9 cellular contexts compared by ENCODE assay signal in genomic region chr1:68384321-68384813, GRCh38.
DNase-seq lines count a peak whose midpoint lies in the region; ATAC-seq and TF ChIP-seq lines count a peak whose summit lies in the region.
"Had no signal": no experiment of that assay in that cellular context is flagged by ENCODE, and none has a peak within 500 bp of the region (broad histone marks: within the 10 kb centered on the region; RNA-seq: fewer than 3 reads in every experiment).

No MANE protein-coding gene starts in this region.

- TF ChIP-seq CTCF in Panc1 (IDR thresholded peaks at IDR 0.05) (peak; percentile 37; the same call in 1 of the 2 replicates), foreskin keratinocyte (conservative IDR thresholded peaks at IDR 0.05) (peak; percentile 84), gastrocnemius medialis (IDR thresholded peaks at IDR 0.05 in 4 of 5, conservative IDR thresholded peaks at IDR 0.05 in 1 of 5) (peak in 1 of 5 experiments; percentile 4)

- intact Hi-C loops in Panc1 (cut with micrococcal nuclease; ENCODE audit: unreplicated experiment) = no loop called here
- intact Hi-C loops in gastrocnemius medialis (cut with DNase I; ENCODE audit: low total_unique reads) = no loop called here

- H3K27me3 ChIP-seq in Panc1 (ENCODE audit: control insufficient read depth, insufficient read depth, low read length) = no peaks in the 10 kb centered on the region
- no peaks in the 10 kb centered on the region for H3K27me3 ChIP-seq in foreskin keratinocyte
- no peaks in the 10 kb centered on the region for H3K27me3 ChIP-seq in gastrocnemius medialis

- POLR2A ChIA-PET in Panc1 (lab: Charles Lee) = interaction anchor here (0.6 kb wide), 1 partner anchor 1110 kb away, joined by 3 read pairs; no protein-coding TSS in a partner anchor

- no peaks in the 10 kb centered on the region for H3K36me3 Mint-ChIP-seq in stimulated activated effector memory CD8-positive, alpha-beta T cell treated with anti-CD3 and anti-CD28 coated beads, Interleukin-12 subunit alpha, Interleukin-12 subunit beta, amount 100 ng/mL, for 72 hours
- no peaks in the 10 kb centered on the region for H3K36me3 Mint-ChIP-seq in T-helper 17 cell (ENCODE audit: low read depth)
- no peaks in the 10 kb centered on the region for H3K36me3 Mint-ChIP-seq in activated T-cell treated with anti-CD3 and anti-CD28 coated beads, Interleukin-2, amount 50 U/mL, for 4 hours (ENCODE audit: insufficient read depth)

- CTCF ChIA-PET in Panc1 (lab: Charles Lee) = no interaction called here

- peaks cover 4% of the 10 kb centered on the region; the same call in 1 of the 2 replicates for H3K9me3 ChIP-seq in Panc1 (ENCODE audit: control insufficient read depth, insufficient read depth, low read depth, low read length)
- no peaks in the 10 kb centered on the region for H3K9me3 ChIP-seq in gastrocnemius medialis
- H3K9me3 ChIP-seq in T-helper 17 cell (ENCODE audit: control insufficient read depth, low read length, poor library complexity, severe bottlenecking) = no peaks in the 10 kb centered on the region

- TF ChIP-seq POLR2A in gastrocnemius medialis (IDR thresholded peaks at IDR 0.05) = no peak

- no peak overlapping the region for H3K27ac Mint-ChIP-seq in stimulated activated effector memory CD8-positive, alpha-beta T cell treated with anti-CD3 and anti-CD28 coated beads, Interleukin-12 subunit alpha, Interleukin-12 subunit beta, amount 100 ng/mL, for 72 hours
- H3K27ac Mint-ChIP-seq in T-helper 17 cell = no peak overlapping the region

- H3K4me1 ChIP-seq in Panc1 (ENCODE audit: control insufficient read depth, insufficient read depth, low read length) (peaks cover 8% of the 10 kb centered on the region), foreskin keratinocyte (peaks cover 34% of the 10 kb centered on the region), gastrocnemius medialis (no peaks in the 10 kb centered on the region)

- ATAC-seq in Panc1 (peak; percentile 99), foreskin keratinocyte (peak; percentile 98), gastrocnemius medialis (peak; percentile 92 to 99), T-helper 17 cell (no peak), HG02623 (IDR thresholded peaks at IDR 0.05; ENCODE audit: unreplicated experiment) (no peak)
- ATAC-seq in stimulated activated effector memory CD8-positive, alpha-beta T cell treated with anti-CD3 and anti-CD28 coated beads, Interleukin-12 subunit alpha, Interleukin-12 subunit beta, amount 100 ng/mL, for 72 hours = no peak
- ATAC-seq in activated T-cell treated with anti-CD3 and anti-CD28 coated beads, Interleukin-2, amount 50 U/mL, for 4 hours = no peak

- H3K27me3 Mint-ChIP-seq in T-helper 17 cell = no peaks in the 10 kb centered on the region
- peaks cover 1% of the 10 kb centered on the region for H3K27me3 Mint-ChIP-seq in activated T-cell treated with anti-CD3 and anti-CD28 coated beads, Interleukin-2, amount 50 U/mL, for 4 hours (ENCODE audit: low read depth)

- H3K4me1 Mint-ChIP-seq in stimulated activated effector memory CD8-positive, alpha-beta T cell treated with anti-CD3 and anti-CD28 coated beads, Interleukin-12 subunit alpha, Interleukin-12 subunit beta, amount 100 ng/mL, for 72 hours = no peaks in the 10 kb centered on the region
- no peaks in the 10 kb centered on the region for H3K4me1 Mint-ChIP-seq in T-helper 17 cell
- no peaks in the 10 kb centered on the region for H3K4me1 Mint-ChIP-seq in activated T-cell treated with anti-CD3 and anti-CD28 coated beads, Interleukin-2, amount 50 U/mL, for 4 hours (ENCODE audit: low read depth)

- H3K36me3 ChIP-seq in Panc1 (ENCODE audit: control insufficient read depth, insufficient read depth, low read length) = no peaks in the 10 kb centered on the region
- no peaks in the 10 kb centered on the region for H3K36me3 ChIP-seq in gastrocnemius medialis

- in situ Hi-C loops in Panc1 (cut with HindIII; ENCODE audit: low pct_unique_long_range_greater_than_20kb, low sequenced_read_pairs) = no loop called here
- in situ Hi-C loops in gastrocnemius medialis (cut with MboI; ENCODE audit: low sequenced_read_pairs in 4 of 4) = no loop called here

- H3K4me3 ChIP-seq in Panc1 (ENCODE audit: low read depth in 2 of 2, low read length in 2 of 2) = no peak overlapping the region
- H3K4me3 ChIP-seq in gastrocnemius medialis = no peak overlapping the region

- peaks cover 17% of the 10 kb centered on the region for H3K9me3 Mint-ChIP-seq in stimulated activated effector memory CD8-positive, alpha-beta T cell treated with anti-CD3 and anti-CD28 coated beads, Interleukin-12 subunit alpha, Interleukin-12 subunit beta, amount 100 ng/mL, for 72 hours
- no peaks in the 10 kb centered on the region for H3K9me3 Mint-ChIP-seq in activated T-cell treated with anti-CD3 and anti-CD28 coated beads, Interleukin-2, amount 50 U/mL, for 4 hours

- no TSS peak for BruUV-seq in Panc1 (replicated peaks; lab: Mats Ljungman, UMichigan)

- peak; percentile 100 for DNase-seq in H4 (ENCODE audit: low spot score)
- peak; percentile 98 for DNase-seq in Panc1 (ENCODE audit: low read depth, low spot score)
- peak; percentile 98 to 100 for DNase-seq in foreskin keratinocyte
- DNase-seq in gastrocnemius medialis = peak in 1 of 2 donors; percentile 30
- no peak for DNase-seq in stimulated activated effector memory CD8-positive, alpha-beta T cell treated with anti-CD3 and anti-CD28 coated beads, Interleukin-12 subunit alpha, Interleukin-12 subunit beta, amount 100 ng/mL, for 72 hours (ENCODE audit: low spot score in 2 of 2)
- no peak for DNase-seq in T-helper 17 cell
- DNase-seq in activated T-cell treated with anti-CD3 and anti-CD28 coated beads, Interleukin-2, amount 50 U/mL, for 4 hours = no peak
- DNase-seq: activated CD4-positive, alpha-beta T cell treated with anti-CD3 and anti-CD28 coated beads, Interleukin-2, amount 50 U/mL, for 48 hours had no signal

- no peak overlapping the region for H3K27ac ChIP-seq in Panc1 (ENCODE audit: low read length)
- H3K27ac ChIP-seq in foreskin keratinocyte = peak overlapping the region; percentile 80
- H3K27ac ChIP-seq in gastrocnemius medialis = peak overlapping the region in 1 of 4 donors; percentile 62

- H3K4me3 Mint-ChIP-seq in stimulated activated effector memory CD8-positive, alpha-beta T cell treated with anti-CD3 and anti-CD28 coated beads, Interleukin-12 subunit alpha, Interleukin-12 subunit beta, amount 100 ng/mL, for 72 hours = no peak overlapping the region
- H3K4me3 Mint-ChIP-seq in T-helper 17 cell = no peak overlapping the region
- H3K4me3 Mint-ChIP-seq in activated T-cell treated with anti-CD3 and anti-CD28 coated beads, Interleukin-2, amount 50 U/mL, for 4 hours = no peak overlapping the region

Comparison
In these comparisons a context has a peak if more than half of its experiments do, and no peak if none do; other contexts are left out.
1. DNase-seq: peak in H4 (single experiment), Panc1 (single experiment) and foreskin keratinocyte (2 of 2); none in stimulated activated effector memory CD8-positive, alpha-beta T cell treated with anti-CD3 and anti-CD28 coated beads, Interleukin-12 subunit alpha, Interleukin-12 subunit beta, amount 100 ng/mL, for 72 hours (0 of 2), T-helper 17 cell (0 of 3) and activated T-cell treated with anti-CD3 and anti-CD28 coated beads, Interleukin-2, amount 50 U/mL, for 4 hours (single experiment).
2. ATAC-seq: peak in Panc1 (single experiment), foreskin keratinocyte (single experiment) and gastrocnemius medialis (2 of 2); none in stimulated activated effector memory CD8-positive, alpha-beta T cell treated with anti-CD3 and anti-CD28 coated beads, Interleukin-12 subunit alpha, Interleukin-12 subunit beta, amount 100 ng/mL, for 72 hours (single experiment), T-helper 17 cell (single experiment), activated T-cell treated with anti-CD3 and anti-CD28 coated beads, Interleukin-2, amount 50 U/mL, for 4 hours (0 of 2) and HG02623 (single experiment).